ENCODE assay signal across 16 cellular contexts in the genomic region with DNA sequence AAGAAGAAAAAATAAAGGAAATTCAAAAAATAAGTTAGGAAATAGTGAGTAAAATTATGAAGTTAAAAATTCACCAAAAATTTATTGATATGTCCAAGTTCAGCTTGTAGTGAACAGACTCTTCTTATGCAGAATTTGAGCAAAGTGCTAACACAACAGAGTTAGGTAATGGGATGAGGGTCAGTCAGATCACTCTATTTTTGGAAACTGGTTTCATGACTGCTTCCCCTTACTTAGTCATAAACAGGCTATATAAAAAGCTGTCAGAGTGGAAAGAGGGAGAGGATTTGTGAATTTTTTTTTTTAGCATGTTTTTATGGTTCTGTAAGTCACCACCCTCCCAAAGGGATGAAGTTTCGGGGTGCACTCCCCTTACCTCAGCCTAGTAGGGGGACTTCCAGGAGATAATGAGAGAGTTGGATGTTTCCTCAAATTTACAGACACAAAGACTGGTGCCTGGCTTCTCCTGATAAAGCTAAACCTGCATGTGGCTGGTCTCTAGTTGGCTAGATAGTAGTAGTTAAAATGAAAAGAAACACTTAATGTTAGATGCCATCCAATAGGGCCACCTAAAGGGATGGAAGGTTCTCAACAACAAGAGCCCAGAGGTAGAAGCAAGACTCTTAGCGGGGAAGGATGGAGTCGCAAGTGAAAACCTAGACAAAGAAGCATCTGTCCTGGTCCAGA. TPM values are rescaled to one million over a fixed set of nuclear protein-coding genes. Genes with fewer than 3 reads are reported as not detected.
DNase-seq lines count a peak whose midpoint lies in the region; ATAC-seq, FAIRE-seq and TF ChIP-seq lines count a peak whose summit lies in the region.
"Had no signal": no experiment of that assay in that cellular context is flagged by ENCODE, and none has a peak within 500 bp of the region (broad histone marks: within the 10 kb centered on the region; RNA-seq: fewer than 3 reads in every experiment).

No MANE protein-coding gene starts in this region.

- WGBS in liver, result 62% methylated on average over 3 of the region's 3 CpGs
- 92% methylated on average over 3 of the region's 3 CpGs for WGBS in mammary epithelial cell (ENCODE audit: low coverage, missing lambda C conversion rate)

- no peak for TF ChIP-seq CTCF in GM13976 (IDR thresholded peaks at IDR 0.05; ENCODE audit: borderline replicate concordance, control extremely low read depth, extremely low read depth, insufficient read depth, missing control alignments)
- TF ChIP-seq CTCF in liver (IDR thresholded peaks at IDR 0.05; ENCODE audit: low read depth, low read length, missing input control), result no peak
- no peak for TF ChIP-seq CTCF in mammary epithelial cell (conservative IDR thresholded peaks at IDR 0.05 in 1 of 2, IDR thresholded peaks at IDR 0.05 in 1 of 2; ENCODE audit: extremely low read depth in 1 of 2, insufficient read depth in 1 of 2, low read depth in 1 of 2, low read length in 2 of 2)

- no peaks in the 10 kb centered on the region for H4K20me1 ChIP-seq in mammary epithelial cell (ENCODE audit: insufficient read depth, low read length)

- H3K36me3 ChIP-seq in liver (ENCODE audit: control insufficient read depth in 4 of 4, insufficient read depth in 3 of 4, low read depth in 1 of 4, low read length in 3 of 4), result peaks cover 0 to 12% (median 5%) of the 10 kb centered on the region in 4 donors
- no peaks in the 10 kb centered on the region for H3K36me3 ChIP-seq in mammary epithelial cell (ENCODE audit: insufficient read depth, low read length)

- no TSS peak for BruUV-seq in mammary epithelial cell (replicated peaks; lab: Mats Ljungman, UMichigan)

- no peak overlapping the region for H2AFZ ChIP-seq in mammary epithelial cell (ENCODE audit: low read depth, low read length)

- no peak for FAIRE-seq in RCC 7860 (lab: Jason Lieb, UNC)
- FAIRE-seq: HTR-8/SVneo, keratinocyte, TTC549 had no signal

- H3K4me3 ChIP-seq in liver (ENCODE audit: low read depth in 1 of 3, low read length in 3 of 3) (peak overlapping the region; percentile 44 to 91 (median 75)), mammary epithelial cell (replicated peaks in 1 of 3; ENCODE audit: insufficient read depth in 1 of 3, low read depth in 2 of 3, low read length in 3 of 3) (no peak overlapping the region)

- H3K9ac ChIP-seq in liver (ENCODE audit: low read depth in 1 of 2, low read length in 2 of 2) (peak overlapping the region; percentile 79 to 99), mammary epithelial cell (ENCODE audit: insufficient read depth, low read length) (no peak overlapping the region)

- H3K27ac ChIP-seq in liver (ENCODE audit: low read depth in 1 of 2, low read length in 2 of 2), result peak overlapping the region; percentile 97
- H3K27ac ChIP-seq in mammary epithelial cell (ENCODE audit: insufficient read depth, low read depth, low read length), result no peak overlapping the region

- dilution Hi-C loops in mammary epithelial cell (cut with HindIII; ENCODE audit: low sequenced_read_pairs), result no loop called here

- ATAC-seq in HG02885 (IDR thresholded peaks at IDR 0.05; ENCODE audit: poor library complexity, unreplicated experiment), result peak; percentile 63
- ATAC-seq: PC-3; stimulated activated naive CD8-positive, alpha-beta T cell treated with anti-CD3 and anti-CD28 coated beads, Interleukin-15, amount 100 ng/mL, for 72 hours had no signal

- TF ChIP-seq RAD21 in liver (IDR thresholded peaks at IDR 0.05), result peak in 1 of 2 donors; percentile 9

- CTCF ChIA-PET in mammary epithelial cell (lab: Charles Lee; ENCODE audit: low non-redundant PET), result no interaction called here

- H3K4me2 ChIP-seq in mammary epithelial cell (ENCODE audit: insufficient read depth, low read depth, low read length), result no peak overlapping the region

- no peaks in the 10 kb centered on the region for H3K27me3 ChIP-seq in liver (ENCODE audit: control insufficient read depth in 4 of 4, insufficient read depth in 4 of 4, low read length in 3 of 4)
- H3K27me3 ChIP-seq in mammary epithelial cell (ENCODE audit: insufficient read depth, low read length), result no peaks in the 10 kb centered on the region

- no peaks in the 10 kb centered on the region for H3K9me3 ChIP-seq in liver (ENCODE audit: control insufficient read depth in 4 of 4, low read length in 3 of 4)
- no peaks in the 10 kb centered on the region for H3K9me3 ChIP-seq in mammary epithelial cell (replicated peaks; ENCODE audit: insufficient read depth, low read length)

- H3K4me1 ChIP-seq in liver (ENCODE audit: control insufficient read depth in 4 of 4, insufficient read depth in 4 of 4, low read length in 3 of 4) (peaks cover 1 to 49% (median 32%) of the 10 kb centered on the region in 4 donors), mammary epithelial cell (ENCODE audit: insufficient read depth, low read length) (peaks cover 5% of the 10 kb centered on the region)

- DNase-seq in GM13976 (ENCODE audit: low spot score), result peak; percentile 50
- DNase-seq in SIG-M5 treated with dmso at 0.1 percent for 504 hours (lab: John Stamatoyannopoulos, UW; ENCODE audit: unreplicated experiment), result peak; percentile 89
- no peak for DNase-seq in mucosa of gallbladder (ENCODE audit: low spot score)
- DNase-seq in mammary epithelial cell, result no peak
- no peak for DNase-seq in NCI-H1436 treated with DMSO at 0.1 percent for 48 hours (lab: John Stamatoyannopoulos, UW)
- DNase-seq in RCC 7860 (ENCODE audit: low spot score), result no peak
- DNase-seq: activated T-cell treated with anti-CD3 and anti-CD28 coated beads, Interleukin-2, amount 50 U/mL, for 24 hours; NCI-H2029; PC-3; stimulated activated naive CD8-positive, alpha-beta T cell treated with anti-CD3 and anti-CD28 coated beads, Interleukin-15, amount 100 ng/mL, for 72 hours had no signal

- H3K79me2 ChIP-seq in mammary epithelial cell (ENCODE audit: insufficient read depth, low read length), result no peaks in the 10 kb centered on the region

- intact Hi-C loops in mammary epithelial cell (cut with micrococcal nuclease), result no loop called here

- in situ Hi-C loops in GM13976 (cut with MboI; ENCODE audit: low sequenced_read_pairs, unreplicated experiment) (loop anchor here (25.0 kb wide), 1 partner anchor 288 kb away; no protein-coding TSS in a partner anchor), mammary epithelial cell (cut with MboI; ENCODE audit: low sequenced_read_pairs in 2 of 2) (no loop called here)

TF ChIP-seq in liver, 16 proteins besides CTCF, POLR2A, EP300 and RAD21 (continues in another document):
- peak; percentile 33 for TF ChIP-seq SP1 (IDR thresholded peaks at IDR 0.05)
- TF ChIP-seq NR2F2 (IDR thresholded peaks at IDR 0.05), result no peak
- TF ChIP-seq, protein P1, sequence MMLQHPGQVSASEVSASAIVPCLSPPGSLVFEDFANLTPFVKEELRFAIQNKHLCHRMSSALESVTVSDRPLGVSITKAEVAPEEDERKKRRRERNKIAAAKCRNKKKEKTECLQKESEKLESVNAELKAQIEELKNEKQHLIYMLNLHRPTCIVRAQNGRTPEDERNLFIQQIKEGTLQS (IDR thresholded peaks at IDR 0.05), result no peak
- TF ChIP-seq FOXA1 (IDR thresholded peaks at IDR 0.05), result no peak
- peak in 1 of 2 donors; percentile 60 for TF ChIP-seq RXRA (IDR thresholded peaks at IDR 0.05)
- peak; percentile 35 to 47 for TF ChIP-seq GABPA (IDR thresholded peaks at IDR 0.05 in 1 of 2, conservative IDR thresholded peaks at IDR 0.05 in 1 of 2)
- peak in 1 of 2 donors; percentile 26 for TF ChIP-seq EGR1 (IDR thresholded peaks at IDR 0.05; ENCODE audit: low read depth in 2 of 2)
- TF ChIP-seq TAF1 (conservative IDR thresholded peaks at IDR 0.05), result peak; percentile 29
- TF ChIP-seq, protein P2, sequence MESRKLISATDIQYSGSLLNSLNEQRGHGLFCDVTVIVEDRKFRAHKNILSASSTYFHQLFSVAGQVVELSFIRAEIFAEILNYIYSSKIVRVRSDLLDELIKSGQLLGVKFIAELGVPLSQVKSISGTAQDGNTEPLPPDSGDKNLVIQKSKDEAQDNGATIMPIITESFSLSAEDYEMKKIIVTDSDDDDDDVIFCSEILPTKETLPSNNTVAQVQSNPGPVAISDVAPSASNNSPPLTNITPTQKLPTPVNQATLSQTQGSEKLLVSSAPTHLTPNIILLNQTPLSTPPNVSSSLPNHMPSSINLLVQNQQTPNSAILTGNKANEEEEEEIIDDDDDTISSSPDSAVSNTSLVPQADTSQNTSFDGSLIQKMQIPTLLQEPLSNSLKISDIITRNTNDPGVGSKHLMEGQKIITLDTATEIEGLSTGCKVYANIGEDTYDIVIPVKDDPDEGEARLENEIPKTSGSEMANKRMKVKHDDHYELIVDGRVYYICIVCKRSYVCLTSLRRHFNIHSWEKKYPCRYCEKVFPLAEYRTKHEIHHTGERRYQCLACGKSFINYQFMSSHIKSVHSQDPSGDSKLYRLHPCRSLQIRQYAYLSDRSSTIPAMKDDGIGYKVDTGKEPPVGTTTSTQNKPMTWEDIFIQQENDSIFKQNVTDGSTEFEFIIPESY (IDR thresholded peaks at IDR 0.05), result no peak
- peak; percentile 39 to 45 for TF ChIP-seq JUND (IDR thresholded peaks at IDR 0.05)
- TF ChIP-seq, protein P3, sequence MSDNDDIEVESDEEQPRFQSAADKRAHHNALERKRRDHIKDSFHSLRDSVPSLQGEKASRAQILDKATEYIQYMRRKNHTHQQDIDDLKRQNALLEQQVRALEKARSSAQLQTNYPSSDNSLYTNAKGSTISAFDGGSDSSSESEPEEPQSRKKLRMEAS (IDR thresholded peaks at IDR 0.05), result no peak
- TF ChIP-seq HNF4A (conservative IDR thresholded peaks at IDR 0.05), result peak; percentile 46 to 68
- TF ChIP-seq YY1 (IDR thresholded peaks at IDR 0.05), result peak; percentile 62
- no peak for TF ChIP-seq HNF4G (IDR thresholded peaks at IDR 0.05)
- peak; percentile 19 for TF ChIP-seq FOXA2 (IDR thresholded peaks at IDR 0.05)

RNA-seq across cellular contexts. Expression of a gene that starts 4.5 kb away (rescaled TPM):
- total RNA-seq in liver, result 100 to 1,000 TPM; 175 to 997 TPM
- polyA plus RNA-seq in liver, result 100 to 1,000 TPM; 487 to 522 TPM
- 13.3 TPM for total RNA-seq in mucosa of gallbladder
- not detected for total RNA-seq in mammary epithelial cell
- not detected for polyA plus RNA-seq in mammary epithelial cell
- not detected for polyA minus RNA-seq in mammary epithelial cell
- total RNA-seq: osteoblast, PC-3 had no signal

RNA-seq across cellular contexts. Expression of a gene that starts 47.8 kb away (rescaled TPM):
- total RNA-seq in liver (10 to 100 TPM; 11.1 to 62.1 TPM), mucosa of gallbladder (43.3 TPM), mammary epithelial cell (10 to 100 TPM; 14.7 to 36.7 TPM)
- polyA plus RNA-seq in liver (10 to 100 TPM; 10.0 to 46.7 TPM), mammary epithelial cell (2.2 TPM)
- polyA minus RNA-seq in mammary epithelial cell, result 12.5 TPM

Comparison
In these comparisons a context has a peak if more than half of its experiments do, and no peak if none do; other contexts are left out.
1. DNase-seq: peak in GM13976 (single experiment) and SIG-M5 treated with dmso at 0.1 percent for 504 hours (single experiment); none in mucosa of gallbladder (single experiment), mammary epithelial cell (single experiment), NCI-H1436 treated with DMSO at 0.1 percent for 48 hours (single experiment) and RCC 7860 (single experiment).
2. H3K4me3 ChIP-seq: peak in liver (3 of 3); none in mammary epithelial cell (0 of 3).
3. RNA of a gene that starts 4.5 kb away (total RNA-seq): 175 to 997 TPM in liver and 13.3 TPM in mucosa of gallbladder (single experiment); not detected in mammary epithelial cell; every median in the first group is over 10 times any median in the second.